Comparison of ENCODE assay signal across 15 cellular contexts in genomic region chr15:39939487-39940452, GRCh38. TPM values are rescaled to one million over a fixed set of nuclear protein-coding genes. Genes with fewer than 3 reads are reported as not detected.
DNase-seq lines count a peak whose midpoint lies in the region; ATAC-seq and TF ChIP-seq lines count a peak whose summit lies in the region.
"Had no signal": no experiment of that assay in that cellular context is flagged by ENCODE, and none has a peak within 500 bp of the region (broad histone marks: within the 10 kb centered on the region; RNA-seq: fewer than 3 reads in every experiment).

No MANE protein-coding gene starts in this region.

- intact Hi-C loops in left ventricle myocardium inferior (cut with micrococcal nuclease) = no loop called here

- H3K36me3 ChIP-seq in OCI-LY3 (replicated peaks; ENCODE audit: low read depth, low read length) = peaks cover 42% of the 10 kb centered on the region
- peaks cover 43% of the 10 kb centered on the region for H3K36me3 ChIP-seq in left ventricle myocardium inferior
- peaks cover 0 to 79% of the 10 kb centered on the region in 2 donors for H3K36me3 ChIP-seq in neuronal stem cell (replicated peaks in 1 of 2; ENCODE audit: control insufficient read depth in 2 of 2, insufficient read depth in 2 of 2, low read length in 2 of 2)

- ATAC-seq in HG02852 (IDR thresholded peaks at IDR 0.05; ENCODE audit: unreplicated experiment) = peak; percentile 61
- ATAC-seq in GM19351 (IDR thresholded peaks at IDR 0.05; ENCODE audit: unreplicated experiment) = no peak

- no peak overlapping the region for H2AK5ac ChIP-seq in neuronal stem cell (ENCODE audit: low read depth, low read length)

- H3K79me2 ChIP-seq in OCI-LY3 (ENCODE audit: low read length) = peaks cover 14% of the 10 kb centered on the region

- H2BK5ac ChIP-seq in neuronal stem cell (ENCODE audit: low read length) = no peak overlapping the region

- H3K4me1 ChIP-seq in OCI-LY3 (ENCODE audit: low read length) (peaks cover 21% of the 10 kb centered on the region), left ventricle myocardium inferior (peaks cover 57% of the 10 kb centered on the region), neuronal stem cell (ENCODE audit: control insufficient read depth in 2 of 2, insufficient read depth in 1 of 2, low read depth in 1 of 2, low read length in 2 of 2) (peaks cover 0 to 7% of the 10 kb centered on the region in 2 donors)

- no peak overlapping the region for H2BK120ac ChIP-seq in neuronal stem cell (ENCODE audit: low read depth, low read length)

- no peaks in the 10 kb centered on the region for H3K9me3 ChIP-seq in OCI-LY3 (ENCODE audit: insufficient read depth, low read length)
- H3K9me3 ChIP-seq in left ventricle myocardium inferior (replicated peaks) = no peaks in the 10 kb centered on the region
- H3K9me3 ChIP-seq in neuronal stem cell (replicated peaks in 1 of 2; ENCODE audit: control insufficient read depth in 2 of 2, insufficient read depth in 1 of 2, low read depth in 1 of 2, low read length in 2 of 2) = peaks cover 0 to 11% of the 10 kb centered on the region in 2 donors

- H2AFZ ChIP-seq in OCI-LY3 (ENCODE audit: low read depth, low read length) (no peak overlapping the region), neuronal stem cell (ENCODE audit: low read length) (no peak overlapping the region)

- H3K9ac ChIP-seq in OCI-LY3 (ENCODE audit: low read length) = no peak overlapping the region; the same call in 1 of the 2 replicates
- H3K9ac ChIP-seq in neuronal stem cell (ENCODE audit: low read depth, low read length, poor library complexity) = no peak overlapping the region

- H3K79me1 ChIP-seq in neuronal stem cell (ENCODE audit: low read depth, low read length) = no peaks in the 10 kb centered on the region

- H3K27ac ChIP-seq in OCI-LY3 (ENCODE audit: low read length) = peak overlapping the region; percentile 67
- peak overlapping the region; percentile 14 for H3K27ac ChIP-seq in left ventricle myocardium inferior (replicated peaks)
- H3K27ac ChIP-seq in neuronal stem cell (replicated peaks; ENCODE audit: low read length) = no peak overlapping the region

- no peak overlapping the region for H3K14ac ChIP-seq in neuronal stem cell (ENCODE audit: low read length)

- no peak overlapping the region for H3K4ac ChIP-seq in neuronal stem cell (ENCODE audit: low read length)

- H3K27me3 ChIP-seq in OCI-LY3 (ENCODE audit: low read depth, low read length) = no peaks in the 10 kb centered on the region
- no peaks in the 10 kb centered on the region for H3K27me3 ChIP-seq in left ventricle myocardium inferior (ENCODE audit: low read depth)
- H3K27me3 ChIP-seq in neuronal stem cell (ENCODE audit: control insufficient read depth in 3 of 3, insufficient read depth in 3 of 3, low read depth in 1 of 3, low read length in 3 of 3) = no peaks in the 10 kb centered on the region

- H4K8ac ChIP-seq in neuronal stem cell (ENCODE audit: low read depth, low read length) = no peak overlapping the region

- H3K4me2 ChIP-seq in OCI-LY3 (ENCODE audit: low read length) (peak overlapping the region; percentile 55), neuronal stem cell (ENCODE audit: insufficient read depth, low read length, poor library complexity, severe bottlenecking) (no peak overlapping the region)

- no peak overlapping the region for H2BK15ac ChIP-seq in neuronal stem cell (ENCODE audit: low read length)

- H3K4me3 ChIP-seq in OCI-LY3 (ENCODE audit: low read length) (0 out of 2 replicates have a peak overlapping the region, but pooled peaks have one; percentile 5), left ventricle myocardium inferior (no peak overlapping the region), neuronal stem cell (ENCODE audit: low read length in 2 of 2) (no peak overlapping the region)

- no peak overlapping the region for H3K23ac ChIP-seq in neuronal stem cell (ENCODE audit: low read depth, low read length, poor library complexity)

- H4K20me1 ChIP-seq in OCI-LY3 (ENCODE audit: insufficient read depth, low read length) = no peaks in the 10 kb centered on the region

- peak; percentile 82 for DNase-seq in CD1c-positive myeloid dendritic cell (ENCODE audit: extremely low spot score)
- peak; percentile 32 for DNase-seq in left ventricle myocardium inferior
- DNase-seq in SW 1271 (lab: John Stamatoyannopoulos, UW) = no peak
- no peak for DNase-seq in NCI-H345 treated with DMSO at 0.1 percent for 48 hours (lab: John Stamatoyannopoulos, UW; ENCODE audit: unreplicated experiment)
- no peak for DNase-seq in neuronal stem cell (ENCODE audit: low spot score)
- DNase-seq: activated CD4-positive, alpha-beta T cell treated with anti-CD3 and anti-CD28 coated beads, Interleukin-2, amount 50 U/mL, for 1 hour; DMS53; erythroblast; hippocampal formation; NCI-H1436; NCI-H82; T-helper 1 cell had no signal

- TF ChIP-seq CTCF in OCI-LY3 (IDR thresholded peaks at IDR 0.05; ENCODE audit: low read depth, low read length) = no peak
- no peak for TF ChIP-seq CTCF in left ventricle myocardium inferior (IDR thresholded peaks at IDR 0.05; ENCODE audit: borderline replicate concordance)

- H3K18ac ChIP-seq in neuronal stem cell (ENCODE audit: low read length) = no peak overlapping the region

- H2BK12ac ChIP-seq in neuronal stem cell (ENCODE audit: low read length) = no peak overlapping the region

- no peak overlapping the region for H4K91ac ChIP-seq in neuronal stem cell (ENCODE audit: low read depth, low read length, poor library complexity)

- WGBS in neuronal stem cell (ENCODE audit: extremely low coverage in 2 of 2, insufficient read length in 2 of 2, insufficient replicate concordance in 1 of 2), 2 donors = no CpG with 5 or more reads among the region's 6 CpGs

RNA-seq across cellular contexts. Expression of gene EIF2AK4, which starts 5.9 kb away (rescaled TPM):
- total RNA-seq in left ventricle myocardium inferior = 21.3 TPM
- polyA plus RNA-seq in neuronal stem cell (2013, experiment 1 of 2) = 54.5 TPM
- polyA plus RNA-seq in neuronal stem cell (2013, experiment 2 of 2) = 58.6 TPM

RNA-seq across cellular contexts. Expression of gene GPR176, which starts 19.7 kb away (rescaled TPM):
- total RNA-seq in left ventricle myocardium inferior = 1.6 TPM
- 10.5 TPM for polyA plus RNA-seq in neuronal stem cell (2013, experiment 1 of 2)
- polyA plus RNA-seq in neuronal stem cell (2013, experiment 2 of 2) = 10.3 TPM

Comparison
In these comparisons a context has a peak if more than half of its experiments do, and no peak if none do; other contexts are left out.
1. DNase-seq: peak in CD1c-positive myeloid dendritic cell (single experiment) and left ventricle myocardium inferior (single experiment); none in SW 1271 (0 of 2), NCI-H345 treated with DMSO at 0.1 percent for 48 hours (single experiment) and neuronal stem cell (single experiment).